Comparison of ENCODE assay signal across 8 cellular contexts in the genomic region with DNA sequence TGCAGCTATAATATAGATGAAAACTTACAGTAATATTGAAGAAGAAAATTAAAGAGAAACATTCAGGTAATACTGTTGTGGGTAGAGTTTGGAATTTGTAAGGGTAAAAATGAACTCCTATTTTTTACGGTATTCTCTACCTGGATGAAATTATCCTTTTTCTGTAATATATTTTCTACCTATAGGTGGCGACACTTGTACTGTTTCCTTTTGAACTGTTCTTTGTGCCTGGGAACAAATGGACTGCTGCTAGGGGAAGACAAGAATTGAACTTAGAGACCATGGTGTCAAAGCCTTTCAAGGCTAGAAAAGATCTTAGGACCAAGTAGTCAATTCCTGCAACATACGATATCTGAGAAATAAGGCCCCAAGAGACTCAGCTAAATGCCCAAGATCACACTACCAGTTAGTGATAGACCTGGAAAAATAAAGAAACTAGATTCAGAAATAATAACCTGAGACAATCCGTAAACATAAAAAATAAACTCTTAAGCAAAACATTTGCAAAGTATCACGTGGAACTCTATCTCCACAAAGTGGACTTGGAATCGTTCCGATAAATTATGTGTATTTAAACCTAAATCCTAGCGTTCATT.
DNase-seq lines count a peak whose midpoint lies in the region; ATAC-seq, FAIRE-seq and TF ChIP-seq lines count a peak whose summit lies in the region.

No MANE protein-coding gene starts in this region.

- H3K36me3 ChIP-seq in adrenal gland (replicated peaks in 1 of 2) (no peaks in the 10 kb centered on the region), mesendoderm (ENCODE audit: control insufficient read depth, insufficient read depth, low read length) (no peaks in the 10 kb centered on the region)

- no peak overlapping the region for H4K8ac ChIP-seq in mesendoderm (ENCODE audit: low read depth, low read length)

- 69 to 75% (median 71%) methylated on average over 8 of the region's 8 CpGs for WGBS in adrenal gland, 4 donors
- WGBS in mesendoderm (ENCODE audit: extremely low coverage, insufficient coverage, low lambda C conversion rate), result no CpG with 5 or more reads among the region's 8 CpGs

- H3K56ac ChIP-seq in mesendoderm (ENCODE audit: low read length), result no peak overlapping the region

- H3K4me3 ChIP-seq in GM12864 (ENCODE audit: low read depth, low read length), result no peak overlapping the region
- no peak overlapping the region for H3K4me3 ChIP-seq in adrenal gland
- no peak overlapping the region for H3K4me3 ChIP-seq in mesendoderm (ENCODE audit: low read length)

- H3K23ac ChIP-seq in mesendoderm (ENCODE audit: low read length), result no peak overlapping the region

- H3K18ac ChIP-seq in mesendoderm (ENCODE audit: low read length), result no peak overlapping the region

- H3K27me3 ChIP-seq in adrenal gland, result no peaks in the 10 kb centered on the region
- H3K27me3 ChIP-seq in mesendoderm (ENCODE audit: insufficient read depth, low read length, poor library complexity), result no peaks in the 10 kb centered on the region

- no peak overlapping the region for H2BK120ac ChIP-seq in mesendoderm (ENCODE audit: low read depth, low read length)

- no peak overlapping the region for H3K9ac ChIP-seq in mesendoderm (ENCODE audit: low read length)

- H3K27ac ChIP-seq in adrenal gland, result no peak overlapping the region
- no peak overlapping the region for H3K27ac ChIP-seq in mesendoderm (ENCODE audit: low read depth, low read length)

- no peak for ATAC-seq in left cardiac atrium

- no peak overlapping the region for H2BK5ac ChIP-seq in mesendoderm (ENCODE audit: low read length)

- no peak overlapping the region for H3K4ac ChIP-seq in mesendoderm (ENCODE audit: low read depth, low read length)

- H2BK15ac ChIP-seq in mesendoderm (replicated peaks; ENCODE audit: low read depth), result no peak overlapping the region

- H4K5ac ChIP-seq in mesendoderm (ENCODE audit: low read length), result no peak overlapping the region

- no peak for FAIRE-seq in HTR-8/SVneo (lab: Jason Lieb, UNC)

- H3K79me2 ChIP-seq in mesendoderm (ENCODE audit: control insufficient read depth, insufficient read depth, low read length), result no peaks in the 10 kb centered on the region

- H3K4me2 ChIP-seq in mesendoderm (ENCODE audit: low read length), result no peak overlapping the region

- peak; percentile 51 for TF ChIP-seq CTCF in GM12864 (IDR thresholded peaks at IDR 0.05; ENCODE audit: low read depth, low read length, missing control alignments)
- TF ChIP-seq CTCF in adrenal gland (IDR thresholded peaks at IDR 0.05), result peak in 5 of 6 experiments; percentile 38 to 59 (median 52)

- no peaks in the 10 kb centered on the region for H3K9me3 ChIP-seq in adrenal gland (replicated peaks in 1 of 3)

- no peaks in the 10 kb centered on the region for H3K4me1 ChIP-seq in adrenal gland (replicated peaks in 1 of 2)
- H3K4me1 ChIP-seq in mesendoderm (ENCODE audit: control insufficient read depth, low read depth, low read length), result peaks cover 2% of the 10 kb centered on the region

- no peak overlapping the region for H2AK5ac ChIP-seq in mesendoderm (ENCODE audit: low read length)

- no peaks in the 10 kb centered on the region for H3K79me1 ChIP-seq in mesendoderm (ENCODE audit: low read length)

- TF ChIP-seq POLR2A in adrenal gland (IDR thresholded peaks at IDR 0.05), result no peak

- DNase-seq in GM12864 (ENCODE audit: low read depth) (peak; percentile 1), HTR-8/SVneo (ENCODE audit: insufficient read length, low spot score) (peak; percentile 22), adrenal gland (no peak), mesendoderm (peak; percentile 62), DMS79 treated with DMSO at 0.1 percent for 48 hours (lab: John Stamatoyannopoulos, UW) (no peak), retina (no peak), left cardiac atrium (no peak), H4 (ENCODE audit: low spot score) (no peak)

- intact Hi-C loops in adrenal gland (cut with DNase I) (loop anchor here in 1 of 2 donors (10.0 kb wide), 1 partner anchor 384 kb away; a partner anchor contains a TSS), left cardiac atrium (cut with DNase I) (loop anchor here in 1 of 2 donors (5.0 kb wide), 1 partner anchor 401 kb away; no protein-coding TSS in a partner anchor)

Comparison
In these comparisons a context has a peak if more than half of its experiments do, and no peak if none do; other contexts are left out.
1. DNase-seq: peak in GM12864 (single experiment), HTR-8/SVneo (single experiment) and mesendoderm (single experiment); none in adrenal gland (0 of 7), DMS79 treated with DMSO at 0.1 percent for 48 hours (single experiment), retina (single experiment), left cardiac atrium (single experiment) and H4 (single experiment).